Comparison of ENCODE assay signal across 8 cellular contexts in the genomic region with DNA sequence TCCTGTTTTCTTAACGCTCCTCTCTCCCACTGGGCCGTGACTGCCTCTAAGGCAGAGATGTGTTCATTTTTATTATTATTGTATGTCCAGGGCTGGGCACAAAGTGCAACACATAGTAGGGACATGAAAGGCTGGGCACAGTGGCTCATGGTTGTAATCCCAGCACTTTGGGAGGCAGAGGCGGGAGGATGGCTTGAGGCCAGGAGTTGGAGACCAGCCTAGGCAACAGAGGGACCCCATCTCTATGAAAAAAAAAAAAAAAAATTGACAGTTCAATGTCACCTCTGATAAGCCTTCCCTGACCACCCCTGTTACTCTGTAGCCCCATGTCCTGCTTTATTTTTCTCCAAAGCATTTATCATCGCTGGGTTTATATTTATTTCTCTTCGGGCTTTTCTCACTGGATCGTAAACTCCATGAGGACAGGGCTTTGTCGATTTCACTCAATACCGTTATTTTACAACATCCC. TPM values are rescaled to one million over a fixed set of nuclear protein-coding genes. Genes with fewer than 3 reads are reported as not detected.
DNase-seq lines count a peak whose midpoint lies in the region; ATAC-seq, FAIRE-seq and TF ChIP-seq lines count a peak whose summit lies in the region.

No MANE protein-coding gene starts in this region.

- TF ChIP-seq CTCF in 22Rv1 (IDR thresholded peaks at IDR 0.05) (no peak), breast epithelium (IDR thresholded peaks at IDR 0.05) (no peak), D721Med (IDR thresholded peaks at IDR 0.05; ENCODE audit: insufficient read depth, missing control alignments) (no peak)

- no peak for DNase-seq in Jurkat, Clone E6-1 (ENCODE audit: low read depth, low spot score)
- DNase-seq in breast epithelium (ENCODE audit: low spot score in 2 of 2) (no peak), D721Med (ENCODE audit: insufficient read length, low spot score) (no peak), kidney tubule cell (ENCODE audit: low spot score) (no peak), hippocampal formation (lab: John Stamatoyannopoulos, UW) (no peak)
- peak in 1 of 10 donors; percentile 9 for DNase-seq in naive thymus-derived CD8-positive, alpha-beta T cell

- no peaks in the 10 kb centered on the region for H3K9me3 ChIP-seq in breast epithelium

- H3K36me3 ChIP-seq in breast epithelium: no peaks in the 10 kb centered on the region

- no peak for ATAC-seq in naive thymus-derived CD8-positive, alpha-beta T cell
- no peak for ATAC-seq in HG03571 (IDR thresholded peaks at IDR 0.05; ENCODE audit: unreplicated experiment)

- TF ChIP-seq POLR2A in breast epithelium (IDR thresholded peaks at IDR 0.05): no peak

- peak overlapping the region; percentile 92 to 98 (median 94) for H3K27ac Mint-ChIP-seq in naive thymus-derived CD8-positive, alpha-beta T cell

- no peak for FAIRE-seq in D721Med (lab: Jason Lieb, UNC)

- H3K27me3 Mint-ChIP-seq in naive thymus-derived CD8-positive, alpha-beta T cell: peaks cover 0 to 4% (median 0%) of the 10 kb centered on the region in 5 donors

- peaks cover 0 to 3% of the 10 kb centered on the region in 2 donors for H3K4me1 ChIP-seq in breast epithelium

- 0 out of 2 replicates have a peak overlapping the region, but pooled peaks have one; percentile 98 for H3K4me3 ChIP-seq in Jurkat, Clone E6-1 (ENCODE audit: low read length)
- peak overlapping the region in 2 of 3 donors; percentile 78 to 85 for H3K4me3 ChIP-seq in breast epithelium

- POLR2A ChIA-PET in naive thymus-derived CD8-positive, alpha-beta T cell (lab: Charles Lee): interaction anchor here (1.3 to 4.9 kb wide), 6 partner anchors 15 to 126 kb away, joined by 3 to 34 read pairs (median 10); a partner anchor contains a TSS

- H3K27ac ChIP-seq in 22Rv1 (peak overlapping the region; percentile 80), breast epithelium (peak overlapping the region; percentile 87 to 90)

- no peaks in the 10 kb centered on the region for H3K27me3 ChIP-seq in breast epithelium

- peaks cover 0 to 23% (median 7%) of the 10 kb centered on the region in 3 donors for H3K36me3 Mint-ChIP-seq in naive thymus-derived CD8-positive, alpha-beta T cell

- peak overlapping the region; percentile 97 to 100 (median 99) for H3K4me3 Mint-ChIP-seq in naive thymus-derived CD8-positive, alpha-beta T cell

- H3K4me1 Mint-ChIP-seq in naive thymus-derived CD8-positive, alpha-beta T cell: peaks cover 33 to 54% (median 51%) of the 10 kb centered on the region in 4 donors

- peaks cover 0 to 2% (median 0%) of the 10 kb centered on the region in 9 donors for H3K9me3 Mint-ChIP-seq in naive thymus-derived CD8-positive, alpha-beta T cell

- intact Hi-C loops in breast epithelium (cut with DNase I; ENCODE audit: low total_unique reads): no loop called here

RNA-seq across cellular contexts. Expression of a gene that starts 0.5 kb away (rescaled TPM):
- 227 TPM for polyA plus RNA-seq in Jurkat, Clone E6-1 (2012; ENCODE audit: insufficient read depth, insufficient read length)
- total RNA-seq in breast epithelium: 10 to 100 TPM; 44.6 to 61.4 (median 55.7) TPM
- total RNA-seq in naive thymus-derived CD8-positive, alpha-beta T cell: 10 to 100 TPM; 44.5 to 45.6 TPM
- 100 to 1,000 TPM; 158 to 174 (median 159) TPM for polyA plus RNA-seq in naive thymus-derived CD8-positive, alpha-beta T cell

RNA-seq across cellular contexts. Expression of a gene that starts 16.6 kb away (rescaled TPM):
- polyA plus RNA-seq in Jurkat, Clone E6-1 (2012; ENCODE audit: insufficient read depth, insufficient read length): 9.1 TPM
- total RNA-seq in breast epithelium: 10 to 100 TPM; 17.7 to 23.4 (median 19.5) TPM
- 10 to 100 TPM; 73.4 to 76.3 TPM for total RNA-seq in naive thymus-derived CD8-positive, alpha-beta T cell
- polyA plus RNA-seq in naive thymus-derived CD8-positive, alpha-beta T cell: 1 to 10 TPM in 2 of 3 donors, under 1 TPM in 1; 0.86 to 2.4 (median 2.0) TPM
